ENCODE assay signal across 11 cellular contexts in the genomic region with DNA sequence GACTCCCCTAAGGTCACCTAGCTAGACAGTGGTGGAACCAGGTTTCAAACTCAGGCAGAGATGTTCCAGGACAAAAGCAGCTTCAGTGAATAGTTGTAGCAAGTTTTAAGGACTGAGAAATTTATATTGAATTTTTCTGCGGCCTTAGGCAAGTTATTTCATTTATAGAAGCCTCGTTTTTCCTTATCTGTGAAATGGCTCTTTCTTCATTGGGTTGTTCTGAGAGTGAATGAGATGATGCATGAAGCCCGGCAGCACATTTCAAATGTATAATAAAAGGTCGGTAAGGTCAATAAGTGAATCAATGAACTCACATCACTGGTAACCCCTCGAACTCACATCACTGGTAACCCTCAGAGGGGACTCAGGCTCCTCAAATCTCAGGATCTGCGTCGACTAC. TPM values are rescaled to one million over a fixed set of nuclear protein-coding genes. Genes with fewer than 3 reads are reported as not detected.
A peak's percentile ranks its signal among the peaks of the same experiment; 100 is the strongest.
DNase-seq lines count a peak whose midpoint lies in the region; ATAC-seq and TF ChIP-seq lines count a peak whose summit lies in the region.
"Had no signal": no experiment of that assay in that cellular context is flagged by ENCODE, and none has a peak within 500 bp of the region (broad histone marks: within the 10 kb centered on the region; RNA-seq: fewer than 3 reads in every experiment).

No MANE protein-coding gene starts in this region.

- no peak for TF ChIP-seq POLR2A in suprapubic skin (IDR thresholded peaks at IDR 0.05)

- H3K36me3 Mint-ChIP-seq in activated T-cell treated with anti-CD3 and anti-CD28 coated beads, Interleukin-2, amount 50 U/mL, for 24 hours (ENCODE audit: low read depth), result no peaks in the 10 kb centered on the region
- H3K36me3 Mint-ChIP-seq in mesothelial cell of epicardium, result no peaks in the 10 kb centered on the region

- DNase-seq in activated T-cell treated with anti-CD3 and anti-CD28 coated beads, Interleukin-2, amount 50 U/mL, for 24 hours, result no peak
- no peak for DNase-seq in activated T-cell treated with anti-CD3 and anti-CD28 coated beads for 4 hours
- no peak for DNase-seq in mesothelial cell of epicardium (ENCODE audit: low spot score in 2 of 2, unreplicated experiment in 2 of 2)
- DNase-seq in suprapubic skin (ENCODE audit: low spot score in 2 of 2), result no peak
- no peak for DNase-seq in central memory CD4-positive, alpha-beta T cell
- DNase-seq: activated naive CD4-positive, alpha-beta T cell; effector CD4-positive, alpha-beta T cell; NCI-H187 had no signal

- ATAC-seq in HG03280 (IDR thresholded peaks at IDR 0.05; ENCODE audit: unreplicated experiment) (no peak), HG03432 (IDR thresholded peaks at IDR 0.05; ENCODE audit: unreplicated experiment) (no peak)

- no peak for TF ChIP-seq CTCF in WI38 (IDR thresholded peaks at IDR 0.05; ENCODE audit: low read depth, low read length)
- no peak for TF ChIP-seq CTCF in mesothelial cell of epicardium (IDR thresholded peaks at IDR 0.05; ENCODE audit: unreplicated experiment)
- no peak for TF ChIP-seq CTCF in suprapubic skin (IDR thresholded peaks at IDR 0.05)

- H3K4me1 Mint-ChIP-seq in activated T-cell treated with anti-CD3 and anti-CD28 coated beads, Interleukin-2, amount 50 U/mL, for 24 hours (ENCODE audit: low read depth), result peaks cover 28% of the 10 kb centered on the region
- H3K4me1 Mint-ChIP-seq in mesothelial cell of epicardium, result peaks cover 40% of the 10 kb centered on the region

- TF ChIP-seq EP300 in suprapubic skin (IDR thresholded peaks at IDR 0.05), result no peak

- no peak overlapping the region for H3K27ac ChIP-seq in suprapubic skin

- H3K4me3 Mint-ChIP-seq in activated T-cell treated with anti-CD3 and anti-CD28 coated beads, Interleukin-2, amount 50 U/mL, for 24 hours, result peak overlapping the region; percentile 10
- H3K4me3 Mint-ChIP-seq in mesothelial cell of epicardium, result peak overlapping the region; percentile 49

- 93% methylated on average over 7 of the region's 7 CpGs for WGBS in suprapubic skin

- no peak overlapping the region for H3K27ac Mint-ChIP-seq in activated T-cell treated with anti-CD3 and anti-CD28 coated beads, Interleukin-2, amount 50 U/mL, for 24 hours
- peak overlapping the region; percentile 81 for H3K27ac Mint-ChIP-seq in mesothelial cell of epicardium

- H3K27me3 Mint-ChIP-seq in activated T-cell treated with anti-CD3 and anti-CD28 coated beads, Interleukin-2, amount 50 U/mL, for 24 hours, result peaks cover 58% of the 10 kb centered on the region
- peaks cover 13% of the 10 kb centered on the region for H3K27me3 Mint-ChIP-seq in mesothelial cell of epicardium (ENCODE audit: low read depth)

- no peaks in the 10 kb centered on the region for H3K27me3 ChIP-seq in suprapubic skin

- no peaks in the 10 kb centered on the region for H3K9me3 ChIP-seq in suprapubic skin

- no peaks in the 10 kb centered on the region for H3K36me3 ChIP-seq in suprapubic skin

- peaks cover 25% of the 10 kb centered on the region for H3K4me1 ChIP-seq in suprapubic skin

- no peaks in the 10 kb centered on the region for H3K9me3 Mint-ChIP-seq in activated T-cell treated with anti-CD3 and anti-CD28 coated beads, Interleukin-2, amount 50 U/mL, for 24 hours
- H3K9me3 Mint-ChIP-seq in mesothelial cell of epicardium, result no peaks in the 10 kb centered on the region

- peak overlapping the region; percentile 38; the same call in 1 of the 2 replicates for H3K4me3 ChIP-seq in WI38 (ENCODE audit: low read depth, low read length)
- peak overlapping the region; percentile 15 for H3K4me3 ChIP-seq in suprapubic skin

RNA-seq across cellular contexts. Expression of a gene that starts 1.1 kb away (rescaled TPM):
- total RNA-seq in mesothelial cell of epicardium, result 4.0 to 5.2 TPM (median 4.3 TPM) in 3 replicates
- total RNA-seq in suprapubic skin, result 10 to 100 TPM in 2 of 4 donors, 1 to 10 TPM in 2; 4.9 to 16.4 (median 12.9) TPM
